Comparison of ENCODE assay signal across 18 cellular contexts in genomic region chr2:45315881-45316280, GRCh38.
DNase-seq lines count a peak whose midpoint lies in the region; ATAC-seq and TF ChIP-seq lines count a peak whose summit lies in the region.
"Had no signal": no experiment of that assay in that cellular context is flagged by ENCODE, and none has a peak within 500 bp of the region (broad histone marks: within the 10 kb centered on the region; RNA-seq: fewer than 3 reads in every experiment).

No MANE protein-coding gene starts in this region.

- TF ChIP-seq CTCF in AG04450 (IDR thresholded peaks at IDR 0.05; ENCODE audit: low read depth, low read length) (no peak), brain microvascular endothelial cell (IDR thresholded peaks at IDR 0.05; ENCODE audit: low read depth, low read length, missing control alignments) (no peak)

- CTCF ChIA-PET in AG04450 (lab: Charles Lee) = no interaction called here

- ATAC-seq in GM21529 (IDR thresholded peaks at IDR 0.05; ENCODE audit: unreplicated experiment) (no peak), HG03342 (IDR thresholded peaks at IDR 0.05; ENCODE audit: unreplicated experiment) (no peak), HG02938 (IDR thresholded peaks at IDR 0.05; ENCODE audit: unreplicated experiment) (no peak)

- H3K27me3 ChIP-seq in AG04450 (ENCODE audit: control insufficient read depth, insufficient read depth, low read length) (peaks cover 4% of the 10 kb centered on the region), brain microvascular endothelial cell (replicated peaks) (no peaks in the 10 kb centered on the region)
- H3K27me3 ChIP-seq: BE2C, SJCRH30, spleen, thyroid gland had no signal

- in situ Hi-C loops in brain microvascular endothelial cell (cut with HindIII; ENCODE audit: low pct_ligation_motif_present, low sequenced_read_pairs) = no loop called here

- no peaks in the 10 kb centered on the region for H3K36me3 ChIP-seq in brain microvascular endothelial cell (replicated peaks)
- H3K36me3 ChIP-seq: BE2C, SJCRH30, spleen, thyroid gland had no signal

- peak; percentile 74 for DNase-seq in AG04450 (ENCODE audit: low read depth, low spot score)
- peak; percentile 59 for DNase-seq in HS-27A (ENCODE audit: low read depth)
- peak; percentile 90 for DNase-seq in brain microvascular endothelial cell
- peak; percentile 32 for DNase-seq in kidney glomerular epithelial cell (lab: John Stamatoyannopoulos, UW)
- DNase-seq in iPS-NIHi11 (ENCODE audit: low spot score) = no peak
- DNase-seq: activated CD8-positive, alpha-beta memory T cell treated with anti-CD3 and anti-CD28 coated beads for 24 hours; activated naive CD4-positive, alpha-beta T cell treated with Interleukin-2 at 50 U/mL for 16 hours; BE2C; cerebellar nuclear complex; DND-41; nucleus accumbens; spleen; thyroid gland had no signal

- H3K4me3 ChIP-seq in AG04450 (ENCODE audit: low read depth, low read length) = no peak overlapping the region
- H3K4me3 ChIP-seq in brain microvascular endothelial cell (ENCODE audit: low read depth, low read length) = no peak overlapping the region
- H3K4me3 ChIP-seq: SJCRH30, spleen, thyroid gland had no signal

- peaks cover 5% of the 10 kb centered on the region; the same call in 1 of the 2 replicates for H3K9me3 ChIP-seq in AG04450 (ENCODE audit: control insufficient read depth, insufficient read depth, low read length)
- H3K9me3 ChIP-seq: BE2C, SJCRH30, spleen, thyroid gland had no signal

- POLR2A ChIA-PET in AG04450 (lab: Yijun Ruan, JAX) = no interaction called here

- H3K27ac ChIP-seq in AG04450 (ENCODE audit: low read depth, low read length) = no peak overlapping the region
- H3K27ac ChIP-seq in brain microvascular endothelial cell = no peak overlapping the region
- H3K27ac ChIP-seq: epithelial cell of prostate, SJCRH30, spleen, thyroid gland had no signal
